ENCODE assay signal across 8 cellular contexts in the genomic region with DNA sequence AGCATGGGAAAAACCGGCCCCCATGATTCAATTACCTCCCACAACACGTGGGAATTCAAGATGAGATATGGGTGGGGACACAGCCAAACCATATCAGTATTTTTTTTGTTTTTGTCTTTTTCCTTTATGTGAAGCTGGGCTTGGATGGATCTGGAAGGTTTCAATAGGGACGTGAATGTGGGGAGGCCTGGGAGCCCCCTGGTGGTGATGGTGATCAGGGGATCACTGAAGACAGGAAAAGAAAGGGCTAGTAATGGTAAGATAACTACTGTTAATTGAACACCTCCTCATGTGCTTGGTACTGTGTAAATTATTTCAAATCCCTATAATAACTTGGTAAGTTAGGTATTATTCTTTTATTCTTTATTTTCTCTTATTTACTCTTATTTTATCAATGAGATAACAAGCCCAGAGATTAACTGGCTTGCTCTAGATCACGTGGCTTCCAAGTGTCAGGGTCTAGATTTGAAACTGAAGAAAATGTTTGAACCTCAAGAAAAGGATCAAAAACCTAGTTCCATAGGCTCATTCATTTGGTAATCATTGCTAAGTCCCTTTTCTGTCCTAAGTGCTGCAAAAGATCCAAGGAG.
DNase-seq lines count a peak whose midpoint lies in the region; ATAC-seq and TF ChIP-seq lines count a peak whose summit lies in the region.

No MANE protein-coding gene starts in this region.

- no peaks in the 10 kb centered on the region for H3K36me3 ChIP-seq in GM23338 (ENCODE audit: insufficient read depth)

- H3K4me2 ChIP-seq in GM23338: no peak overlapping the region

- H3K4me1 ChIP-seq in GM23338 (ENCODE audit: insufficient read depth): peaks cover 10% of the 10 kb centered on the region; the same call in 1 of the 2 replicates

- peaks cover 7% of the 10 kb centered on the region; the same call in 2 of the 3 replicates for H3K36me3 Mint-ChIP-seq in GM23338 (ENCODE audit: low read depth)
- H3K36me3 Mint-ChIP-seq in glutamatergic neuron (ENCODE audit: unreplicated experiment): peaks cover 14% of the 10 kb centered on the region
- H3K36me3 Mint-ChIP-seq in stimulated activated effector memory CD8-positive, alpha-beta T cell treated with anti-CD3 and anti-CD28 coated beads, Interleukin-12 subunit alpha, Interleukin-12 subunit beta, amount 100 ng/mL, for 72 hours: no peaks in the 10 kb centered on the region

- H3K4me3 Mint-ChIP-seq in GM23338 (no peak overlapping the region), glutamatergic neuron (ENCODE audit: unreplicated experiment) (no peak overlapping the region)
- no peak overlapping the region for H3K4me3 Mint-ChIP-seq in stimulated activated effector memory CD8-positive, alpha-beta T cell treated with anti-CD3 and anti-CD28 coated beads, Interleukin-12 subunit alpha, Interleukin-12 subunit beta, amount 100 ng/mL, for 72 hours

- H3K9me3 Mint-ChIP-seq in GM23338 (peaks cover 10% of the 10 kb centered on the region), glutamatergic neuron (ENCODE audit: unreplicated experiment) (peaks cover 5% of the 10 kb centered on the region)
- no peaks in the 10 kb centered on the region for H3K9me3 Mint-ChIP-seq in stimulated activated effector memory CD8-positive, alpha-beta T cell treated with anti-CD3 and anti-CD28 coated beads, Interleukin-12 subunit alpha, Interleukin-12 subunit beta, amount 100 ng/mL, for 72 hours

- H3F3A ChIP-seq in GM23338 (replicated peaks; ENCODE audit: low read depth): no peaks in the 10 kb centered on the region

- TF ChIP-seq CTCF in C4-2B (conservative IDR thresholded peaks at IDR 0.05) (peak; percentile 85), GM23338 (conservative IDR thresholded peaks at IDR 0.05; ENCODE audit: low read depth in 2 of 2) (peak; percentile 77 to 87), glutamatergic neuron (IDR thresholded peaks at IDR 0.05; ENCODE audit: partially characterized antibody, unreplicated experiment) (peak; percentile 54)

- H3K27ac Mint-ChIP-seq in GM23338 (no peak overlapping the region), glutamatergic neuron (ENCODE audit: unreplicated experiment) (no peak overlapping the region)
- H3K27ac Mint-ChIP-seq in stimulated activated effector memory CD8-positive, alpha-beta T cell treated with anti-CD3 and anti-CD28 coated beads, Interleukin-12 subunit alpha, Interleukin-12 subunit beta, amount 100 ng/mL, for 72 hours: no peak overlapping the region

- H3K27me3 Mint-ChIP-seq in GM23338 (ENCODE audit: insufficient read depth, low read depth, poor library complexity) (no peaks in the 10 kb centered on the region), glutamatergic neuron (ENCODE audit: unreplicated experiment) (peaks cover 1% of the 10 kb centered on the region)

- peak; percentile 75 for DNase-seq in GM23338 (ENCODE audit: low spot score)
- DNase-seq in SKM-1 treated with dmso at 0.1 percent for 144 hours (lab: John Stamatoyannopoulos, UW; ENCODE audit: unreplicated experiment): peak; percentile 22
- DNase-seq in glutamatergic neuron: peak; percentile 50
- DNase-seq in stimulated activated naive CD4-positive, alpha-beta T cell treated with Interleukin-2 at 50 U/mL for 16 hours (lab: John Stamatoyannopoulos, UW): peak; percentile 4
- DNase-seq in NK-92 treated with Interleukin-12 subunit alpha and Interleukin-12 subunit beta, amount 100 ng/mL, for 24 hours (lab: John Stamatoyannopoulos, UW): no peak
- no peak for DNase-seq in stimulated activated effector memory CD8-positive, alpha-beta T cell treated with anti-CD3 and anti-CD28 coated beads, Interleukin-12 subunit alpha, Interleukin-12 subunit beta, amount 100 ng/mL, for 72 hours (ENCODE audit: low spot score in 2 of 2)

- H3K4me3 ChIP-seq in GM23338: no peak overlapping the region

- ATAC-seq in GM23338: peak; percentile 74
- no peak for ATAC-seq in HG02938 (IDR thresholded peaks at IDR 0.05; ENCODE audit: unreplicated experiment)
- ATAC-seq in stimulated activated effector memory CD8-positive, alpha-beta T cell treated with anti-CD3 and anti-CD28 coated beads, Interleukin-12 subunit alpha, Interleukin-12 subunit beta, amount 100 ng/mL, for 72 hours: no peak

- no peak overlapping the region for H2AFZ ChIP-seq in GM23338

- no peaks in the 10 kb centered on the region for H3K79me2 ChIP-seq in GM23338 (replicated peaks; ENCODE audit: insufficient read depth)

- H3K4me1 Mint-ChIP-seq in GM23338 (peaks cover 21% of the 10 kb centered on the region), glutamatergic neuron (ENCODE audit: low read depth, unreplicated experiment) (peaks cover 28% of the 10 kb centered on the region)
- H3K4me1 Mint-ChIP-seq in stimulated activated effector memory CD8-positive, alpha-beta T cell treated with anti-CD3 and anti-CD28 coated beads, Interleukin-12 subunit alpha, Interleukin-12 subunit beta, amount 100 ng/mL, for 72 hours: no peaks in the 10 kb centered on the region

- H3K9me2 ChIP-seq in GM23338 (ENCODE audit: insufficient read depth): no peaks in the 10 kb centered on the region

- H3K27ac ChIP-seq in C4-2B (no peak overlapping the region), GM23338 (ENCODE audit: low read depth) (no peak overlapping the region)

- H4K20me1 ChIP-seq in GM23338 (replicated peaks; ENCODE audit: insufficient read depth): no peaks in the 10 kb centered on the region

- no peaks in the 10 kb centered on the region for H3K27me3 ChIP-seq in GM23338 (ENCODE audit: insufficient read depth)

TF ChIP-seq in GM23338, 12 proteins besides CTCF, POLR2A, EP300 and RAD21 (continues in another document):
- no peak for TF ChIP-seq STAT1 (IDR thresholded peaks at IDR 0.05; ENCODE audit: unreplicated experiment)
- no peak for TF ChIP-seq JUNB (IDR thresholded peaks at IDR 0.05; ENCODE audit: unreplicated experiment)
- TF ChIP-seq, protein P1, sequence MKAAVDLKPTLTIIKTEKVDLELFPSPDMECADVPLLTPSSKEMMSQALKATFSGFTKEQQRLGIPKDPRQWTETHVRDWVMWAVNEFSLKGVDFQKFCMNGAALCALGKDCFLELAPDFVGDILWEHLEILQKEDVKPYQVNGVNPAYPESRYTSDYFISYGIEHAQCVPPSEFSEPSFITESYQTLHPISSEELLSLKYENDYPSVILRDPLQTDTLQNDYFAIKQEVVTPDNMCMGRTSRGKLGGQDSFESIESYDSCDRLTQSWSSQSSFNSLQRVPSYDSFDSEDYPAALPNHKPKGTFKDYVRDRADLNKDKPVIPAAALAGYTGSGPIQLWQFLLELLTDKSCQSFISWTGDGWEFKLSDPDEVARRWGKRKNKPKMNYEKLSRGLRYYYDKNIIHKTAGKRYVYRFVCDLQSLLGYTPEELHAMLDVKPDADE (IDR thresholded peaks at IDR 0.05): no peak
- TF ChIP-seq, protein P2, sequence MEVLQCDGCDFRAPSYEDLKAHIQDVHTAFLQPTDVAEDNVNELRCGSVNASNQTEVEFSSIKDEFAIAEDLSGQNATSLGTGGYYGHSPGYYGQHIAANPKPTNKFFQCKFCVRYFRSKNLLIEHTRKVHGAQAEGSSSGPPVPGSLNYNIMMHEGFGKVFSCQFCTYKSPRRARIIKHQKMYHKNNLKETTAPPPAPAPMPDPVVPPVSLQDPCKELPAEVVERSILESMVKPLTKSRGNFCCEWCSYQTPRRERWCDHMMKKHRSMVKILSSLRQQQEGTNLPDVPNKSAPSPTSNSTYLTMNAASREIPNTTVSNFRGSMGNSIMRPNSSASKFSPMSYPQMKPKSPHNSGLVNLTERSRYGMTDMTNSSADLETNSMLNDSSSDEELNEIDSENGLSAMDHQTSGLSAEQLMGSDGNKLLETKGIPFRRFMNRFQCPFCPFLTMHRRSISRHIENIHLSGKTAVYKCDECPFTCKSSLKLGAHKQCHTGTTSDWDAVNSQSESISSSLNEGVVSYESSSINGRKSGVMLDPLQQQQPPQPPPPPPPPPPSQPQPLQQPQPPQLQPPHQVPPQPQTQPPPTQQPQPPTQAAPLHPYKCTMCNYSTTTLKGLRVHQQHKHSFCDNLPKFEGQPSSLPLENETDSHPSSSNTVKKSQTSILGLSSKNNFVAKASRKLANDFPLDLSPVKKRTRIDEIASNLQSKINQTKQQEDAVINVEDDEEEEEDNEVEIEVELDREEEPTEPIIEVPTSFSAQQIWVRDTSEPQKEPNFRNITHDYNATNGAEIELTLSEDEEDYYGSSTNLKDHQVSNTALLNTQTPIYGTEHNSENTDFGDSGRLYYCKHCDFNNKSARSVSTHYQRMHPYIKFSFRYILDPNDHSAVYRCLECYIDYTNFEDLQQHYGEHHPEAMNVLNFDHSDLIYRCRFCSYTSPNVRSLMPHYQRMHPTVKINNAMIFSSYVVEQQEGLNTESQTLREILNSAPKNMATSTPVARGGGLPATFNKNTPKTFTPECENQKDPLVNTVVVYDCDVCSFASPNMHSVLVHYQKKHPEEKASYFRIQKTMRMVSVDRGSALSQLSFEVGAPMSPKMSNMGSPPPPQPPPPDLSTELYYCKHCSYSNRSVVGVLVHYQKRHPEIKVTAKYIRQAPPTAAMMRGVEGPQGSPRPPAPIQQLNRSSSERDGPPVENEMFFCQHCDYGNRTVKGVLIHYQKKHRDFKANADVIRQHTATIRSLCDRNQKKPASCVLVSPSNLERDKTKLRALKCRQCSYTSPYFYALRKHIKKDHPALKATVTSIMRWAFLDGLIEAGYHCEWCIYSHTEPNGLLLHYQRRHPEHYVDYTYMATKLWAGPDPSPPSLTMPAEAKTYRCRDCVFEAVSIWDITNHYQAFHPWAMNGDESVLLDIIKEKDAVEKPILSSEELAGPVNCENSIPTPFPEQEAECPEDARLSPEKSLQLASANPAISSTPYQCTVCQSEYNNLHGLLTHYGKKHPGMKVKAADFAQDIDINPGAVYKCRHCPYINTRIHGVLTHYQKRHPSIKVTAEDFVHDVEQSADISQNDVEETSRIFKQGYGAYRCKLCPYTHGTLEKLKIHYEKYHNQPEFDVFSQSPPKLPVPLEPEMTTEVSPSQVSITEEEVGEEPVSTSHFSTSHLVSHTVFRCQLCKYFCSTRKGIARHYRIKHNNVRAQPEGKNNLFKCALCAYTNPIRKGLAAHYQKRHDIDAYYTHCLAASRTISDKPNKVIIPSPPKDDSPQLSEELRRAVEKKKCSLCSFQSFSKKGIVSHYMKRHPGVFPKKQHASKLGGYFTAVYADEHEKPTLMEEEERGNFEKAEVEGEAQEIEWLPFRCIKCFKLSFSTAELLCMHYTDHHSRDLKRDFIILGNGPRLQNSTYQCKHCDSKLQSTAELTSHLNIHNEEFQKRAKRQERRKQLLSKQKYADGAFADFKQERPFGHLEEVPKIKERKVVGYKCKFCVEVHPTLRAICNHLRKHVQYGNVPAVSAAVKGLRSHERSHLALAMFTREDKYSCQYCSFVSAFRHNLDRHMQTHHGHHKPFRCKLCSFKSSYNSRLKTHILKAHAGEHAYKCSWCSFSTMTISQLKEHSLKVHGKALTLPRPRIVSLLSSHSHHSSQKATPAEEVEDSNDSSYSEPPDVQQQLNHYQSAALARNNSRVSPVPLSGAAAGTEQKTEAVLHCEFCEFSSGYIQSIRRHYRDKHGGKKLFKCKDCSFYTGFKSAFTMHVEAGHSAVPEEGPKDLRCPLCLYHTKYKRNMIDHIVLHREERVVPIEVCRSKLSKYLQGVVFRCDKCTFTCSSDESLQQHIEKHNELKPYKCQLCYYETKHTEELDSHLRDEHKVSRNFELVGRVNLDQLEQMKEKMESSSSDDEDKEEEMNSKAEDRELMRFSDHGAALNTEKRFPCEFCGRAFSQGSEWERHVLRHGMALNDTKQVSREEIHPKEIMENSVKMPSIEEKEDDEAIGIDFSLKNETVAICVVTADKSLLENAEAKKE (CRISPR knock-in tag; IDR thresholded peaks at IDR 0.05): no peak

Comparison
In these comparisons a context has a peak if more than half of its experiments do, and no peak if none do; other contexts are left out.
1. DNase-seq: peak in GM23338 (single experiment), SKM-1 treated with dmso at 0.1 percent for 144 hours (single experiment), glutamatergic neuron (single experiment) and stimulated activated naive CD4-positive, alpha-beta T cell treated with Interleukin-2 at 50 U/mL for 16 hours (single experiment); none in NK-92 treated with Interleukin-12 subunit alpha and Interleukin-12 subunit beta, amount 100 ng/mL, for 24 hours (single experiment) and stimulated activated effector memory CD8-positive, alpha-beta T cell treated with anti-CD3 and anti-CD28 coated beads, Interleukin-12 subunit alpha, Interleukin-12 subunit beta, amount 100 ng/mL, for 72 hours (0 of 2).
2. Peak in every context shown above with its lines, with median percentiles within 50 percentile points of each other: CTCF ChIP-seq.